1 cellular context compared by ENCODE assay signal in genomic region chr1:23368562-23369334, GRCh38.
TF ChIP-seq lines count a peak whose summit lies in the region.

No MANE protein-coding gene starts in this region.

TF ChIP-seq in H1, 55 proteins besides CTCF, POLR2A, EP300 and RAD21:
- TF ChIP-seq ZNF274 (IDR thresholded peaks at IDR 0.05; ENCODE audit: borderline replicate concordance, extremely low read depth, low read length), result no peak
- TF ChIP-seq PHF8 (conservative IDR thresholded peaks at IDR 0.05; ENCODE audit: low read depth, low read length), result peak; percentile 48
- TF ChIP-seq SP2 (IDR thresholded peaks at IDR 0.05; ENCODE audit: low read length), result no peak
- no peak for TF ChIP-seq RNF2 (IDR thresholded peaks at IDR 0.05; ENCODE audit: borderline replicate concordance, low read depth, low read length, missing control alignments, poor library complexity, severe bottlenecking)
- TF ChIP-seq SP1 (IDR thresholded peaks at IDR 0.05; ENCODE audit: low read depth, low read length), result no peak
- peak; percentile 94 for TF ChIP-seq CREB1 (IDR thresholded peaks at IDR 0.05)
- TF ChIP-seq SIN3A (conservative IDR thresholded peaks at IDR 0.05 in 1 of 2, IDR thresholded peaks at IDR 0.05 in 1 of 2; ENCODE audit: low read depth in 1 of 2, low read length in 2 of 2), result peak in 1 of 2 experiments; percentile 34; a peak in 1 of 4 replicates
- TF ChIP-seq CEBPB (IDR thresholded peaks at IDR 0.05; ENCODE audit: low read depth, low read length), result peak; percentile 72; the same call in 1 of the 2 replicates
- peak; percentile 84 for TF ChIP-seq ATF3 (IDR thresholded peaks at IDR 0.05; ENCODE audit: insufficient read depth, low read depth, low read length)
- peak; percentile 88 for TF ChIP-seq SIX5 (IDR thresholded peaks at IDR 0.05; ENCODE audit: low read depth, low read length)
- TF ChIP-seq TAF1 (IDR thresholded peaks at IDR 0.05; ENCODE audit: low read depth, low read length), result peak; percentile 65; the same call in 1 of the 2 replicates
- no peak for TF ChIP-seq TAF7 (optimal IDR thresholded peaks at IDR 0.05; ENCODE audit: borderline replicate concordance, low read depth, low read length)
- TF ChIP-seq MAX (IDR thresholded peaks at IDR 0.05), result peak; percentile 6; the same call in 1 of the 2 replicates
- TF ChIP-seq KDM4A (IDR thresholded peaks at IDR 0.05; ENCODE audit: low read depth, low read length, severe bottlenecking), result peak; percentile 95
- no peak for TF ChIP-seq TEAD4 (IDR thresholded peaks at IDR 0.05; ENCODE audit: low read depth, low read length)
- TF ChIP-seq EGR1 (IDR thresholded peaks at IDR 0.05; ENCODE audit: borderline replicate concordance, low read depth, low read length), result peak; percentile 87; the same call in 1 of the 2 replicates
- 0 out of 4 replicates have a peak, but pooled peaks of 1 of the 2 experiments have one; percentile 32 for TF ChIP-seq HDAC2 (IDR thresholded peaks at IDR 0.05; ENCODE audit: borderline replicate concordance in 1 of 2, low read depth in 2 of 2, low read length in 2 of 2)
- peak; percentile 37 for TF ChIP-seq E2F6 (IDR thresholded peaks at IDR 0.05)
- TF ChIP-seq SAP30 (IDR thresholded peaks at IDR 0.05; ENCODE audit: insufficient read depth, insufficient replicate concordance, low read length), result peak; percentile 76
